In genomic region chr6:54026652-54027400, GRCh38 we compare ENCODE assay signal across 26 cellular contexts.
"Had no signal": no experiment of that assay in that cellular context is flagged by ENCODE, and none has a peak within 500 bp of the region (broad histone marks: within the 10 kb centered on the region; RNA-seq: fewer than 3 reads in every experiment).

No MANE protein-coding gene starts in this region.

- H3K4me2 ChIP-seq: neural progenitor cell had no signal

- H3K4me1 ChIP-seq: lower lobe of right lung, parathyroid adenoma, spleen, suprapubic skin, tibial artery, upper lobe of right lung had no signal

- H3K27me3 ChIP-seq: neural progenitor cell, neutrophil, right atrium auricular region, spleen, suprapubic skin, tibial artery, upper lobe of right lung had no signal

- H3K4me3 ChIP-seq: lower lobe of right lung, neural progenitor cell, right atrium auricular region, skin epidermis, spleen, suprapubic skin, thoracic aorta, tibial artery, upper lobe of right lung had no signal

- DNase-seq: hypothalamus; immature natural killer cell; kidney; left colon; left ventricle myocardium superior; lower lobe of right lung; mammary epithelial cell; mesenchymal stem cell; naive thymus-derived CD8-positive, alpha-beta T cell; occipital lobe; spleen; stimulated activated CD4-positive, alpha-beta T cell treated with anti-CD3 and anti-CD28 coated beads, Interleukin-4, amount 100 ng/mL, for 24 hours; stimulated activated naive CD4-positive, alpha-beta T cell; tibial artery; trophoblast cell; upper lobe of right lung had no signal

- H3K36me3 ChIP-seq: lower lobe of right lung, neural progenitor cell, neutrophil, right atrium auricular region, spleen, suprapubic skin, thoracic aorta, tibial artery, upper lobe of right lung had no signal

- ATAC-seq: left colon; left ventricle myocardium superior; lower lobe of right lung; naive thymus-derived CD8-positive, alpha-beta T cell; sciatic nerve; stimulated activated effector memory CD8-positive, alpha-beta T cell treated with anti-CD3 and anti-CD28 coated beads, Interleukin-12 subunit alpha, Interleukin-12 subunit beta, amount 100 ng/mL, for 72 hours; upper lobe of right lung had no signal

- H2AFZ ChIP-seq: neural progenitor cell, parathyroid adenoma had no signal

- H3K9me3 ChIP-seq: lower lobe of right lung, neutrophil, right atrium auricular region, spleen, suprapubic skin, thoracic aorta, tibial artery, upper lobe of right lung had no signal

- FAIRE-seq: islet of Langerhans, kidney had no signal

- H3K27ac ChIP-seq: lower lobe of right lung, neural progenitor cell, neutrophil, parathyroid adenoma, skin epidermis, spleen, suprapubic skin, thoracic aorta, tibial artery, upper lobe of right lung had no signal

- H3K9ac ChIP-seq: neural progenitor cell, parathyroid adenoma had no signal
